ENCODE assay signal across 17 cellular contexts in the genomic region with DNA sequence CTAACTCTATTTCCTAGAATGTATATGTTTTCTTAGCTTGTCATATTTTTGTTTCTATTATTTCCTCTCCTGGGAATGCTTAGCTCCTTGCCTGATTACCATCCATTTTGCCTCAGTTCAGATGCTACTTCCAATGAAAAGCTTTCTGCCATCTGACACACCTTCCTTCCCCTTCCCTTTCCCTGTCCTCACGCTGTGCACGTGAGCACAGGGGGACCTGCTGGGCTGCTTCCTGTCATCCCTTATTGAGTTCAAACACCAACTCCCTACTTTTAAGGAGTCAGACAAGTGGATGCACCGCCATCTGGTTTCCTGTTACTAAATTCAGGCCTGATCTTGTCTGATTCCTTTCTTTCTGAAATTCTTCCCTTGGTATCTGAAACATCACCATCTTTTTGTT. TPM values are rescaled to one million over a fixed set of nuclear protein-coding genes. Genes with fewer than 3 reads are reported as not detected.
DNase-seq lines count a peak whose midpoint lies in the region; ATAC-seq and TF ChIP-seq lines count a peak whose summit lies in the region.
"Had no signal": no experiment of that assay in that cellular context is flagged by ENCODE, and none has a peak within 500 bp of the region (broad histone marks: within the 10 kb centered on the region; RNA-seq: fewer than 3 reads in every experiment).

No MANE protein-coding gene starts in this region.

- H3K9me3 ChIP-seq in uterus = no peaks in the 10 kb centered on the region
- H3K9me3 ChIP-seq: BLaER1, Peyer's patch had no signal

- TF ChIP-seq POLR2A in uterus (IDR thresholded peaks at IDR 0.05) = no peak

- H3K4me2 ChIP-seq in GM23338 = peak overlapping the region; percentile 43; the same call in 1 of the 2 replicates
- H3K4me2 ChIP-seq: BLaER1 had no signal

- intact Hi-C loops in dendritic cell treated with granulocyte-macrophage colony-stimulating factor and Interleukin-4, amounts not matched to agents 40 ng/mL and 50 ng/mL, for 4 days (cut with micrococcal nuclease) = no loop called here
- intact Hi-C loops in uterus (cut with DNase I; ENCODE audit: low total_unique reads) = loop anchor here (10.0 kb wide), 1 partner anchor 75 kb away; no protein-coding TSS in a partner anchor

- ATAC-seq in GM23338 = no peak

- peak overlapping the region; percentile 0; the same call in 1 of the 3 replicates for H3K4me3 Mint-ChIP-seq in GM23338
- H3K4me3 Mint-ChIP-seq in dendritic cell treated with granulocyte-macrophage colony-stimulating factor and Interleukin-4, amounts not matched to agents 40 ng/mL and 50 ng/mL, for 4 days = no peak overlapping the region
- peak overlapping the region; percentile 21 to 58 (median 50) for H3K4me3 Mint-ChIP-seq in nephron

- DNase-seq in GM23338 (ENCODE audit: low spot score) (peak; percentile 35), NCI-H2171 treated with DMSO at 0.1 percent for 48 hours (lab: John Stamatoyannopoulos, UW) (peak; percentile 69), nucleus accumbens (lab: John Stamatoyannopoulos, UW) (no peak), uterus (no peak), OCI-M2 (lab: John Stamatoyannopoulos, UW; ENCODE audit: unreplicated experiment) (no peak)
- DNase-seq: HCEC 1CT, IMR-90, MV-4-11, NCI-H1436, NCI-H2081 treated with DMSO at 0.1 percent for 48 hours, NCI-H446 treated with DMSO at 0.1 percent for 48 hours, NCI-H82, Peyer's patch, SHP77 had no signal

- H3K27me3 Mint-ChIP-seq in GM23338 (ENCODE audit: insufficient read depth, low read depth, poor library complexity) (peaks cover 3% of the 10 kb centered on the region), nephron (ENCODE audit: low read depth) (peaks cover 4% of the 10 kb centered on the region)
- H3K27me3 Mint-ChIP-seq in dendritic cell treated with granulocyte-macrophage colony-stimulating factor and Interleukin-4, amounts not matched to agents 40 ng/mL and 50 ng/mL, for 4 days = no peaks in the 10 kb centered on the region

- H3K4me1 ChIP-seq in GM23338 (ENCODE audit: insufficient read depth) (peaks cover 29% of the 10 kb centered on the region), uterus (peaks cover 0 to 5% of the 10 kb centered on the region in 2 donors)

- no peaks in the 10 kb centered on the region for H3K36me3 ChIP-seq in GM23338 (ENCODE audit: insufficient read depth)
- H3K36me3 ChIP-seq in uterus = no peaks in the 10 kb centered on the region
- H3K36me3 ChIP-seq: BLaER1, Peyer's patch had no signal

- H3K9me3 Mint-ChIP-seq in GM23338 = no peaks in the 10 kb centered on the region; the same call in 2 of the 3 replicates
- peaks cover under 1% of the 10 kb centered on the region for H3K9me3 Mint-ChIP-seq in dendritic cell treated with granulocyte-macrophage colony-stimulating factor and Interleukin-4, amounts not matched to agents 40 ng/mL and 50 ng/mL, for 4 days
- H3K9me3 Mint-ChIP-seq in nephron = no peaks in the 10 kb centered on the region

- TF ChIP-seq CTCF in GM23338 (conservative IDR thresholded peaks at IDR 0.05; ENCODE audit: low read depth in 2 of 2) (no peak), nephron (IDR thresholded peaks at IDR 0.05; ENCODE audit: unreplicated experiment in 3 of 3) (no peak), uterus (IDR thresholded peaks at IDR 0.05) (no peak)

- H3K79me2 ChIP-seq in GM23338 (replicated peaks; ENCODE audit: insufficient read depth) = peaks cover 21% of the 10 kb centered on the region

- peaks cover 32% of the 10 kb centered on the region for H3K4me1 Mint-ChIP-seq in GM23338
- peaks cover 37% of the 10 kb centered on the region for H3K4me1 Mint-ChIP-seq in dendritic cell treated with granulocyte-macrophage colony-stimulating factor and Interleukin-4, amounts not matched to agents 40 ng/mL and 50 ng/mL, for 4 days (ENCODE audit: low read depth)
- H3K4me1 Mint-ChIP-seq in nephron = peaks cover 12% of the 10 kb centered on the region

- H3F3A ChIP-seq in GM23338 (replicated peaks; ENCODE audit: low read depth) = peaks cover 3% of the 10 kb centered on the region; the same call in 1 of the 2 replicates

- H3K27ac Mint-ChIP-seq in GM23338 (no peak overlapping the region), nephron (peak overlapping the region in 1 of 3 experiments; percentile 26)
- H3K27ac Mint-ChIP-seq in dendritic cell treated with granulocyte-macrophage colony-stimulating factor and Interleukin-4, amounts not matched to agents 40 ng/mL and 50 ng/mL, for 4 days = peak overlapping the region; percentile 3

- H3K27ac ChIP-seq in GM23338 (ENCODE audit: low read depth) (no peak overlapping the region), uterus (no peak overlapping the region)
- H3K27ac ChIP-seq: BLaER1, Peyer's patch had no signal

- no peaks in the 10 kb centered on the region for H3K9me2 ChIP-seq in GM23338 (ENCODE audit: insufficient read depth)

- no peaks in the 10 kb centered on the region for H4K20me1 ChIP-seq in GM23338 (replicated peaks; ENCODE audit: insufficient read depth)
- H4K20me1 ChIP-seq: BLaER1 had no signal

- H3K27me3 ChIP-seq in GM23338 (ENCODE audit: insufficient read depth) = no peaks in the 10 kb centered on the region
- no peaks in the 10 kb centered on the region for H3K27me3 ChIP-seq in uterus
- H3K27me3 ChIP-seq: BLaER1, Peyer's patch had no signal

- H3K4me3 ChIP-seq in GM23338 (no peak overlapping the region), uterus (no peak overlapping the region)
- H3K4me3 ChIP-seq: BLaER1, Peyer's patch had no signal

- peak overlapping the region; percentile 59; the same call in 1 of the 2 replicates for H2AFZ ChIP-seq in GM23338

- no peaks in the 10 kb centered on the region for H3K36me3 Mint-ChIP-seq in GM23338 (ENCODE audit: low read depth)
- peaks cover 8% of the 10 kb centered on the region for H3K36me3 Mint-ChIP-seq in dendritic cell treated with granulocyte-macrophage colony-stimulating factor and Interleukin-4, amounts not matched to agents 40 ng/mL and 50 ng/mL, for 4 days (ENCODE audit: low read depth)
- no peaks in the 10 kb centered on the region for H3K36me3 Mint-ChIP-seq in nephron (ENCODE audit: low read depth)

TF ChIP-seq in GM23338, 12 proteins besides CTCF, POLR2A, EP300 and RAD21 (continues in another document):
- no peak for TF ChIP-seq ZNF331 (CRISPR knock-in tag; IDR thresholded peaks at IDR 0.05; ENCODE audit: low read depth)
- no peak for TF ChIP-seq STAT1 (IDR thresholded peaks at IDR 0.05; ENCODE audit: unreplicated experiment)
- no peak for TF ChIP-seq EZH2 (IDR thresholded peaks at IDR 0.05; ENCODE audit: low read depth, unreplicated experiment)
- TF ChIP-seq, protein P1, sequence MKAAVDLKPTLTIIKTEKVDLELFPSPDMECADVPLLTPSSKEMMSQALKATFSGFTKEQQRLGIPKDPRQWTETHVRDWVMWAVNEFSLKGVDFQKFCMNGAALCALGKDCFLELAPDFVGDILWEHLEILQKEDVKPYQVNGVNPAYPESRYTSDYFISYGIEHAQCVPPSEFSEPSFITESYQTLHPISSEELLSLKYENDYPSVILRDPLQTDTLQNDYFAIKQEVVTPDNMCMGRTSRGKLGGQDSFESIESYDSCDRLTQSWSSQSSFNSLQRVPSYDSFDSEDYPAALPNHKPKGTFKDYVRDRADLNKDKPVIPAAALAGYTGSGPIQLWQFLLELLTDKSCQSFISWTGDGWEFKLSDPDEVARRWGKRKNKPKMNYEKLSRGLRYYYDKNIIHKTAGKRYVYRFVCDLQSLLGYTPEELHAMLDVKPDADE (IDR thresholded peaks at IDR 0.05) = no peak
- TF ChIP-seq NANOG (IDR thresholded peaks at IDR 0.05; ENCODE audit: borderline replicate concordance) = no peak

RNA-seq across cellular contexts. Expression of a gene that starts 2.4 kb away (rescaled TPM):
- total RNA-seq in GM23338 (2014; rRNA removed; shearing (Covaris generic)) = 16.3 and 22.6 TPM in 2 replicates
- 52.3 and 52.8 TPM in 2 replicates for polyA plus RNA-seq in GM23338 (2016; fragmentation: Nextera tagmentation; extraction: Ambion mirVana)
- total RNA-seq in uterus = 10 to 100 TPM in 1 of 4 donors, 1 to 10 TPM in 1, under 1 TPM in 1, not detected in 1; 0.26 to 14.9 (median 7.0) TPM

Comparison
In these comparisons a context has a peak if more than half of its experiments do, and no peak if none do; other contexts are left out.
1. DNase-seq: peak in GM23338 (single experiment) and NCI-H2171 treated with DMSO at 0.1 percent for 48 hours (single experiment); none in nucleus accumbens (0 of 56), uterus (0 of 2) and OCI-M2 (single experiment).